Comparison of ENCODE assay signal across 1 cellular context in the genomic region with DNA sequence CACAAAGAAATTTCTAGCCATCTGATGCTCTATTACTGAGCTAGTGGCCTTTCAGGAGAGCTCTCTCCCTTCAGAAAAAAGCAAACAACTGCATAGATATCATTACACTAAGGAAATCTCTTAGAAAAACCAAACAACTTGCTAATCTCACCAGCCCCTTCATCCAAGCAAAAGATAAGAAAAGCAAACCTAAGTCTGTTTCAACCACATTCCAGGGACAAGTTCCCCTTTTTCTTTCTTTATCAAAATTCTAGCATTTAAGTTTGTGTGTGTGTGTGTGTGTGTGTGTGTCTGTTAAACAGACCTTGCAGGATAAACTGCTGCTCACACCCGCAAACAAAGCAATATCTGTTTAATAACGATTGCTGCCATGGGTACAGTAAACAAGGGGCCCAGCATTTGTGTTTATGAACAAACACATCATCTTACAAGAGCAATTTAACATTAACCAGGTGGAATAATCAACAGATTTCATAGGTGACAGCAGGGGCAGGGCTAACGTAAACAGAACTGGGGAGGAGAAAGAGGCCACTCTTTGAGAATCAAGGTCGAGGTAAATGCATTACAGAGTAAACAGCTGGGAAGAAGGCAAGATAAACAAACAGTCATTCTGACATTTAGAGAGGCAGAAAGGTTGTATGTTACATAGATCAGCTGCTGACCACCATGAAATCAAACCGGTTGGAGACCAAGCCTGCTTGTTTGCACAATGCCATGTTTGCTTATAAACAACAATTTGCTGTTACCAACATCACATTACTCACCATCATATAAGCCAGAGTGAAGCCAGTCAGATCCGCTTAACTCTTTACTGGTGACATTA.
A peak's percentile ranks its signal among the peaks of the same experiment; 100 is the strongest.
TF ChIP-seq lines count a peak whose summit lies in the region.

No MANE protein-coding gene starts in this region.

TF ChIP-seq in HepG2, 621 proteins besides CTCF, POLR2A, EP300 and RAD21 (continued from another document and continues in another):
- TF ChIP-seq ZNF331 (CRISPR knock-in tag; IDR thresholded peaks at IDR 0.05) (peak; percentile 80), SP140L (CRISPR knock-in tag; IDR thresholded peaks at IDR 0.05; ENCODE audit: borderline replicate concordance) (no peak), ZNF749 (CRISPR knock-in tag; IDR thresholded peaks at IDR 0.05; ENCODE audit: borderline replicate concordance) (peak; percentile 94; the same call in 1 of the 2 replicates), ZKSCAN1 (IDR thresholded peaks at IDR 0.05; ENCODE audit: low read length) (no peak), TBL1XR1 (IDR thresholded peaks at IDR 0.05; ENCODE audit: borderline replicate concordance, low read length, partially characterized antibody) (peak; percentile 32), HDAC6 (IDR thresholded peaks at IDR 0.05; ENCODE audit: low read depth, low read length) (no peak), TOE1 (CRISPR knock-in tag; IDR thresholded peaks at IDR 0.05) (0 out of 2 replicates have a peak, but pooled peaks have one; percentile 30), RFX3 (CRISPR knock-in tag; IDR thresholded peaks at IDR 0.05) (peak; percentile 80), HDAC1 (CRISPR knock-in tag; IDR thresholded peaks at IDR 0.05) (peak; percentile 97), ZSCAN25 (CRISPR knock-in tag; IDR thresholded peaks at IDR 0.05) (0 out of 2 replicates have a peak, but pooled peaks have one; percentile 42), NONO (IDR thresholded peaks at IDR 0.05) (no peak), NONO (CRISPR knock-in tag; conservative IDR thresholded peaks at IDR 0.05) (peak; percentile 72), TP53 (CRISPR knock-in tag; conservative IDR thresholded peaks at IDR 0.05) (no peak), ZNF776 (CRISPR knock-in tag; IDR thresholded peaks at IDR 0.05) (no peak), ZNF672 (CRISPR knock-in tag; IDR thresholded peaks at IDR 0.05) (no peak), ZNF766 (CRISPR knock-in tag; IDR thresholded peaks at IDR 0.05; ENCODE audit: borderline replicate concordance) (no peak), ZNF678 (CRISPR knock-in tag; IDR thresholded peaks at IDR 0.05) (0 out of 2 replicates have a peak, but pooled peaks have one; percentile 22), MTA3 (CRISPR knock-in tag; IDR thresholded peaks at IDR 0.05) (no peak), ZFP90 (CRISPR knock-in tag; IDR thresholded peaks at IDR 0.05; ENCODE audit: borderline replicate concordance) (no peak), ZNF850 (CRISPR knock-in tag; conservative IDR thresholded peaks at IDR 0.05) (no peak), NFIC (IDR thresholded peaks at IDR 0.05; ENCODE audit: low read length) (peak; percentile 99), NBN (conservative IDR thresholded peaks at IDR 0.05) (no peak), ZNF207 (IDR thresholded peaks at IDR 0.05; ENCODE audit: borderline replicate concordance) (no peak), HOXA5 (CRISPR knock-in tag; IDR thresholded peaks at IDR 0.05) (no peak; the same call in 1 of the 2 replicates), ZNF674 (CRISPR knock-in tag; IDR thresholded peaks at IDR 0.05; ENCODE audit: low read depth) (no peak), ZNF562 (CRISPR knock-in tag; IDR thresholded peaks at IDR 0.05; ENCODE audit: borderline replicate concordance) (no peak), HDAC2 (CRISPR knock-in tag; IDR thresholded peaks at IDR 0.05) (peak; percentile 86), ZIK1 (CRISPR knock-in tag; IDR thresholded peaks at IDR 0.05; ENCODE audit: borderline replicate concordance, low read depth) (no peak), ZNF264 (CRISPR knock-in tag; IDR thresholded peaks at IDR 0.05) (peak; percentile 58), KDM6A (CRISPR knock-in tag; IDR thresholded peaks at IDR 0.05; ENCODE audit: low read depth) (peak; percentile 82), YEATS4 (CRISPR knock-in tag; IDR thresholded peaks at IDR 0.05; ENCODE audit: borderline replicate concordance) (peak; percentile 51; the same call in 1 of the 2 replicates), NFYC (CRISPR knock-in tag; IDR thresholded peaks at IDR 0.05) (no peak), ZNF792 (CRISPR knock-in tag; IDR thresholded peaks at IDR 0.05) (no peak), REL (CRISPR knock-in tag; conservative IDR thresholded peaks at IDR 0.05) (no peak), ZNF431 (CRISPR knock-in tag; IDR thresholded peaks at IDR 0.05; ENCODE audit: borderline replicate concordance, low read depth) (peak; percentile 57; the same call in 1 of the 2 replicates), NR1H2 (CRISPR knock-in tag; IDR thresholded peaks at IDR 0.05; ENCODE audit: borderline replicate concordance, low read depth) (no peak), ZNF572 (CRISPR knock-in tag; IDR thresholded peaks at IDR 0.05) (no peak), ZNF747 (CRISPR knock-in tag; IDR thresholded peaks at IDR 0.05; ENCODE audit: borderline replicate concordance) (no peak), KDM5B (CRISPR knock-in tag; IDR thresholded peaks at IDR 0.05; ENCODE audit: borderline replicate concordance) (no peak), ZNF121 (CRISPR knock-in tag; IDR thresholded peaks at IDR 0.05) (no peak), MXD4 (CRISPR knock-in tag; IDR thresholded peaks at IDR 0.05) (no peak; the same call in 1 of the 2 replicates), ZFY (CRISPR knock-in tag; IDR thresholded peaks at IDR 0.05) (0 out of 2 replicates have a peak, but pooled peaks have one; percentile 16), PAF1 (CRISPR knock-in tag; IDR thresholded peaks at IDR 0.05) (no peak)
- TF ChIP-seq, protein P1, sequence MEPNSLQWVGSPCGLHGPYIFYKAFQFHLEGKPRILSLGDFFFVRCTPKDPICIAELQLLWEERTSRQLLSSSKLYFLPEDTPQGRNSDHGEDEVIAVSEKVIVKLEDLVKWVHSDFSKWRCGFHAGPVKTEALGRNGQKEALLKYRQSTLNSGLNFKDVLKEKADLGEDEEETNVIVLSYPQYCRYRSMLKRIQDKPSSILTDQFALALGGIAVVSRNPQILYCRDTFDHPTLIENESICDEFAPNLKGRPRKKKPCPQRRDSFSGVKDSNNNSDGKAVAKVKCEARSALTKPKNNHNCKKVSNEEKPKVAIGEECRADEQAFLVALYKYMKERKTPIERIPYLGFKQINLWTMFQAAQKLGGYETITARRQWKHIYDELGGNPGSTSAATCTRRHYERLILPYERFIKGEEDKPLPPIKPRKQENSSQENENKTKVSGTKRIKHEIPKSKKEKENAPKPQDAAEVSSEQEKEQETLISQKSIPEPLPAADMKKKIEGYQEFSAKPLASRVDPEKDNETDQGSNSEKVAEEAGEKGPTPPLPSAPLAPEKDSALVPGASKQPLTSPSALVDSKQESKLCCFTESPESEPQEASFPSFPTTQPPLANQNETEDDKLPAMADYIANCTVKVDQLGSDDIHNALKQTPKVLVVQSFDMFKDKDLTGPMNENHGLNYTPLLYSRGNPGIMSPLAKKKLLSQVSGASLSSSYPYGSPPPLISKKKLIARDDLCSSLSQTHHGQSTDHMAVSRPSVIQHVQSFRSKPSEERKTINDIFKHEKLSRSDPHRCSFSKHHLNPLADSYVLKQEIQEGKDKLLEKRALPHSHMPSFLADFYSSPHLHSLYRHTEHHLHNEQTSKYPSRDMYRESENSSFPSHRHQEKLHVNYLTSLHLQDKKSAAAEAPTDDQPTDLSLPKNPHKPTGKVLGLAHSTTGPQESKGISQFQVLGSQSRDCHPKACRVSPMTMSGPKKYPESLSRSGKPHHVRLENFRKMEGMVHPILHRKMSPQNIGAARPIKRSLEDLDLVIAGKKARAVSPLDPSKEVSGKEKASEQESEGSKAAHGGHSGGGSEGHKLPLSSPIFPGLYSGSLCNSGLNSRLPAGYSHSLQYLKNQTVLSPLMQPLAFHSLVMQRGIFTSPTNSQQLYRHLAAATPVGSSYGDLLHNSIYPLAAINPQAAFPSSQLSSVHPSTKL (CRISPR knock-in tag; IDR thresholded peaks at IDR 0.05), result peak; percentile 98
- TF ChIP-seq, protein P2, sequence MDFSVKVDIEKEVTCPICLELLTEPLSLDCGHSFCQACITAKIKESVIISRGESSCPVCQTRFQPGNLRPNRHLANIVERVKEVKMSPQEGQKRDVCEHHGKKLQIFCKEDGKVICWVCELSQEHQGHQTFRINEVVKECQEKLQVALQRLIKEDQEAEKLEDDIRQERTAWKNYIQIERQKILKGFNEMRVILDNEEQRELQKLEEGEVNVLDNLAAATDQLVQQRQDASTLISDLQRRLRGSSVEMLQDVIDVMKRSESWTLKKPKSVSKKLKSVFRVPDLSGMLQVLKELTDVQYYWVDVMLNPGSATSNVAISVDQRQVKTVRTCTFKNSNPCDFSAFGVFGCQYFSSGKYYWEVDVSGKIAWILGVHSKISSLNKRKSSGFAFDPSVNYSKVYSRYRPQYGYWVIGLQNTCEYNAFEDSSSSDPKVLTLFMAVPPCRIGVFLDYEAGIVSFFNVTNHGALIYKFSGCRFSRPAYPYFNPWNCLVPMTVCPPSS (IDR thresholded peaks at IDR 0.05), result no peak
- TF ChIP-seq, protein P3, sequence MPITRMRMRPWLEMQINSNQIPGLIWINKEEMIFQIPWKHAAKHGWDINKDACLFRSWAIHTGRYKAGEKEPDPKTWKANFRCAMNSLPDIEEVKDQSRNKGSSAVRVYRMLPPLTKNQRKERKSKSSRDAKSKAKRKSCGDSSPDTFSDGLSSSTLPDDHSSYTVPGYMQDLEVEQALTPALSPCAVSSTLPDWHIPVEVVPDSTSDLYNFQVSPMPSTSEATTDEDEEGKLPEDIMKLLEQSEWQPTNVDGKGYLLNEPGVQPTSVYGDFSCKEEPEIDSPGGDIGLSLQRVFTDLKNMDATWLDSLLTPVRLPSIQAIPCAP (CRISPR knock-in tag; IDR thresholded peaks at IDR 0.05; ENCODE audit: low read depth), result peak; percentile 25; the same call in 1 of the 2 replicates
- TF ChIP-seq, protein P4, sequence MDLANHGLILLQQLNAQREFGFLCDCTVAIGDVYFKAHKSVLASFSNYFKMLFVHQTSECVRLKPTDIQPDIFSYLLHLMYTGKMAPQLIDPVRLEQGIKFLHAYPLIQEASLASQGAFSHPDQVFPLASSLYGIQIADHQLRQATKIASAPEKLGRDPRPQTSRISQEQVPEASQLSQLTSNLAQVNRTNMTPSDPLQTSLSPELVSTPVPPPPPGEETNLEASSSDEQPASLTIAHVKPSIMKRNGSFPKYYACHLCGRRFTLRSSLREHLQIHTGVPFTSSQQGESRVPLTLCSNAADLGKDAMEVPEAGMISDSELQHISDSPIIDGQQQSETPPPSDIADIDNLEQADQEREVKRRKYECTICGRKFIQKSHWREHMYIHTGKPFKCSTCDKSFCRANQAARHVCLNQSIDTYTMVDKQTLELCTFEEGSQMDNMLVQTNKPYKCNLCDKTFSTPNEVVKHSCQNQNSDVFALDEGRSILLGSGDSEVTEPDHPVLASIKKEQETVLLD (CRISPR knock-in tag; IDR thresholded peaks at IDR 0.05; ENCODE audit: low read depth), result peak; percentile 75; the same call in 1 of the 2 replicates
- TF ChIP-seq, protein P5, sequence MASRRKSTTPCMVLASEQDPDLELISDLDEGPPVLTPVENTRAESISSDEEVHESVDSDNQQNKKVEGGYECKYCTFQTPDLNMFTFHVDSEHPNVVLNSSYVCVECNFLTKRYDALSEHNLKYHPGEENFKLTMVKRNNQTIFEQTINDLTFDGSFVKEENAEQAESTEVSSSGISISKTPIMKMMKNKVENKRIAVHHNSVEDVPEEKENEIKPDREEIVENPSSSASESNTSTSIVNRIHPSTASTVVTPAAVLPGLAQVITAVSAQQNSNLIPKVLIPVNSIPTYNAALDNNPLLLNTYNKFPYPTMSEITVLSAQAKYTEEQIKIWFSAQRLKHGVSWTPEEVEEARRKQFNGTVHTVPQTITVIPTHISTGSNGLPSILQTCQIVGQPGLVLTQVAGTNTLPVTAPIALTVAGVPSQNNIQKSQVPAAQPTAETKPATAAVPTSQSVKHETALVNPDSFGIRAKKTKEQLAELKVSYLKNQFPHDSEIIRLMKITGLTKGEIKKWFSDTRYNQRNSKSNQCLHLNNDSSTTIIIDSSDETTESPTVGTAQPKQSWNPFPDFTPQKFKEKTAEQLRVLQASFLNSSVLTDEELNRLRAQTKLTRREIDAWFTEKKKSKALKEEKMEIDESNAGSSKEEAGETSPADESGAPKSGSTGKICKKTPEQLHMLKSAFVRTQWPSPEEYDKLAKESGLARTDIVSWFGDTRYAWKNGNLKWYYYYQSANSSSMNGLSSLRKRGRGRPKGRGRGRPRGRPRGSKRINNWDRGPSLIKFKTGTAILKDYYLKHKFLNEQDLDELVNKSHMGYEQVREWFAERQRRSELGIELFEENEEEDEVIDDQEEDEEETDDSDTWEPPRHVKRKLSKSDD (CRISPR knock-in tag; IDR thresholded peaks at IDR 0.05; ENCODE audit: low read depth), result peak; percentile 65; the same call in 1 of the 2 replicates
- TF ChIP-seq, protein P6, sequence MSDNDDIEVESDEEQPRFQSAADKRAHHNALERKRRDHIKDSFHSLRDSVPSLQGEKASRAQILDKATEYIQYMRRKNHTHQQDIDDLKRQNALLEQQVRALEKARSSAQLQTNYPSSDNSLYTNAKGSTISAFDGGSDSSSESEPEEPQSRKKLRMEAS (IDR thresholded peaks at IDR 0.05), result peak; percentile 57
- TF ChIP-seq, protein P7, sequence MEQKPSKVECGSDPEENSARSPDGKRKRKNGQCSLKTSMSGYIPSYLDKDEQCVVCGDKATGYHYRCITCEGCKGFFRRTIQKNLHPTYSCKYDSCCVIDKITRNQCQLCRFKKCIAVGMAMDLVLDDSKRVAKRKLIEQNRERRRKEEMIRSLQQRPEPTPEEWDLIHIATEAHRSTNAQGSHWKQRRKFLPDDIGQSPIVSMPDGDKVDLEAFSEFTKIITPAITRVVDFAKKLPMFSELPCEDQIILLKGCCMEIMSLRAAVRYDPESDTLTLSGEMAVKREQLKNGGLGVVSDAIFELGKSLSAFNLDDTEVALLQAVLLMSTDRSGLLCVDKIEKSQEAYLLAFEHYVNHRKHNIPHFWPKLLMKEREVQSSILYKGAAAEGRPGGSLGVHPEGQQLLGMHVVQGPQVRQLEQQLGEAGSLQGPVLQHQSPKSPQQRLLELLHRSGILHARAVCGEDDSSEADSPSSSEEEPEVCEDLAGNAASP (CRISPR knock-in tag; IDR thresholded peaks at IDR 0.05; ENCODE audit: borderline replicate concordance), result 0 out of 2 replicates have a peak, but pooled peaks have one; percentile 37
- TF ChIP-seq, protein P8, sequence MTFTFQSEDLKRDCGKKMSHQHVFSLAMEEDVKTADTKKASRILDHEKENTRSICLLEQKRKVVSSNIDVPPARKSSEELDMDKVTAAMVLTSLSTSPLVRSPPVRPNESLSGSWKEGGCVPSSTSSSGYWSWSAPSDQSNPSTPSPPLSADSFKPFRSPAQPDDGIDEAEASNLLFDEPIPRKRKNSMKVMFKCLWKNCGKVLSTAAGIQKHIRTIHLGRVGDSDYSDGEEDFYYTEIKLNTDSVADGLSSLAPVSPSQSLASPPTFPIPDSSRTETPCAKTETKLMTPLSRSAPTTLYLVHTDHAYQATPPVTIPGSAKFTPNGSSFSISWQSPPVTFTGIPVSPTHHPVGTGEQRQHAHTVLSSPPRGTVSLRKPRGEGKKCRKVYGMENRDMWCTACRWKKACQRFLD (CRISPR knock-in tag; IDR thresholded peaks at IDR 0.05; ENCODE audit: borderline replicate concordance), result no peak
